In the genomic region with DNA sequence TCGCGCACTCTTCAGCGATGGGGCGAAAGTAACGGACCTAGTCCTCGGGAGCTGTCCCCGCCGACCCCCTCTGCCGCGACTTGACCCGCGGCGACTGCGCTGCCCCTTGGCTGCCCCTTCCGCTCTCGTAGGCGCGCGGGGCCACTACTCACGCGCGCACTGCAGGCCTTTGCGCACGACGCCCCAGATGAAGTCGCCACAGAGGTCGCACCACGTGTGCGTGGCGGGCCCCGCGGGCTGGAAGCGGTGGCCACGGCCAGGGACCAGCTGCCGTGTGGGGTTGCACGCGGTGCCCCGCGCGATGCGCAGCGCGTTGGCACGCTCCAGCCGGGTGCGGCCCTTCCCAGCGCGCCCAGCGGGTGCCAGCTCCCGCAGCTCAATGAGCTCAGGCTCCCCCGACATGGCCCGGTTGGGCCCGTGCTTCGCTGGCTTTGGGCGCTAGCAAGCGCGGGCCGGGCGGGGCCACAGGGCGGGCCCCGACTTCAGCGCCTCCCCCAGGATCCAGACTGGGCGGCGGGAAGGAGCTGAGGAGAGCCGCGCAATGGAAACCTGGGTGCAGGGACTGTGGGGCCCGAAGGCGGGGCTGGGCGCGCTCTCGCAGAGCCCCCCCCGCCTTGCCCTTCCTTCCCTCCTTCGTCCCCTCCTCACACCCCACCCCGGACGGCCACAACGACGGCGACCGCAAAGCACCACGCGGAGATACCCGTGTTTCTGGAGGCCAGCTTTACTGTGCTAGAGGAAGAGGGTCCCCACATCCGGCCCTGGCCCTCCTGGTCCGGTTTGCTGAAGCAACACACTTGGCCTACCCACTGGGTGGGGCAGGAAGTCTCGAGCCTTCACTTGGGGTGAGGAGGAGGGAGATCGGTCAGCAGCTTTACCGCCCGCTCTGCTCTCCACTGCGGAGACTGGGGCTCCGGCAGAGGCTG, we compare ENCODE assay signal across 1 cellular context.
TF ChIP-seq lines count a peak whose summit lies in the region.

RASSF1 (minus strand) TSS at position 433 of the 926 bp plus-strand sequence; CDS start at position 402, 31 bp downstream.

TF ChIP-seq in GM12878, 131 proteins besides CTCF, POLR2A, EP300 and RAD21 (continued from another document):
- TF ChIP-seq EED (IDR thresholded peaks at IDR 0.05; ENCODE audit: low read depth), result 0 out of 2 replicates have a peak, but pooled peaks have one; percentile 25
- TF ChIP-seq, protein P1, sequence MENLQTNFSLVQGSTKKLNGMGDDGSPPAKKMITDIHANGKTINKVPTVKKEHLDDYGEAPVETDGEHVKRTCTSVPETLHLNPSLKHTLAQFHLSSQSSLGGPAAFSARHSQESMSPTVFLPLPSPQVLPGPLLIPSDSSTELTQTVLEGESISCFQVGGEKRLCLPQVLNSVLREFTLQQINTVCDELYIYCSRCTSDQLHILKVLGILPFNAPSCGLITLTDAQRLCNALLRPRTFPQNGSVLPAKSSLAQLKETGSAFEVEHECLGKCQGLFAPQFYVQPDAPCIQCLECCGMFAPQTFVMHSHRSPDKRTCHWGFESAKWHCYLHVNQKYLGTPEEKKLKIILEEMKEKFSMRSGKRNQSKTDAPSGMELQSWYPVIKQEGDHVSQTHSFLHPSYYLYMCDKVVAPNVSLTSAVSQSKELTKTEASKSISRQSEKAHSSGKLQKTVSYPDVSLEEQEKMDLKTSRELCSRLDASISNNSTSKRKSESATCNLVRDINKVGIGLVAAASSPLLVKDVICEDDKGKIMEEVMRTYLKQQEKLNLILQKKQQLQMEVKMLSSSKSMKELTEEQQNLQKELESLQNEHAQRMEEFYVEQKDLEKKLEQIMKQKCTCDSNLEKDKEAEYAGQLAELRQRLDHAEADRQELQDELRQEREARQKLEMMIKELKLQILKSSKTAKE (IDR thresholded peaks at IDR 0.05; ENCODE audit: low read depth, poor library complexity, severe bottlenecking), result no peak
- TF ChIP-seq RBBP5 (conservative IDR thresholded peaks at IDR 0.05), result no peak
- TF ChIP-seq USF2 (IDR thresholded peaks at IDR 0.05; ENCODE audit: borderline replicate concordance, low read depth, low read length), result no peak
- no peak for TF ChIP-seq ESRRA (IDR thresholded peaks at IDR 0.05; ENCODE audit: low read length)
- no peak for TF ChIP-seq KAT2A (conservative IDR thresholded peaks at IDR 0.05; ENCODE audit: control insufficient read depth, low read depth, low read length)
- TF ChIP-seq PAX5 (IDR thresholded peaks at IDR 0.05; ENCODE audit: borderline replicate concordance, low read depth, low read length), result peak; percentile 25; the same call in 1 of the 2 replicates
- TF ChIP-seq ZNF274 (IDR thresholded peaks at IDR 0.05; ENCODE audit: insufficient read depth, insufficient read length), result no peak
- TF ChIP-seq BCLAF1 (IDR thresholded peaks at IDR 0.05), result no peak
- no peak for TF ChIP-seq ZNF207 (IDR thresholded peaks at IDR 0.05; ENCODE audit: borderline replicate concordance)
- no peak for TF ChIP-seq TBL1XR1 (IDR thresholded peaks at IDR 0.05; ENCODE audit: low read depth, low read length)
- TF ChIP-seq, protein P2, sequence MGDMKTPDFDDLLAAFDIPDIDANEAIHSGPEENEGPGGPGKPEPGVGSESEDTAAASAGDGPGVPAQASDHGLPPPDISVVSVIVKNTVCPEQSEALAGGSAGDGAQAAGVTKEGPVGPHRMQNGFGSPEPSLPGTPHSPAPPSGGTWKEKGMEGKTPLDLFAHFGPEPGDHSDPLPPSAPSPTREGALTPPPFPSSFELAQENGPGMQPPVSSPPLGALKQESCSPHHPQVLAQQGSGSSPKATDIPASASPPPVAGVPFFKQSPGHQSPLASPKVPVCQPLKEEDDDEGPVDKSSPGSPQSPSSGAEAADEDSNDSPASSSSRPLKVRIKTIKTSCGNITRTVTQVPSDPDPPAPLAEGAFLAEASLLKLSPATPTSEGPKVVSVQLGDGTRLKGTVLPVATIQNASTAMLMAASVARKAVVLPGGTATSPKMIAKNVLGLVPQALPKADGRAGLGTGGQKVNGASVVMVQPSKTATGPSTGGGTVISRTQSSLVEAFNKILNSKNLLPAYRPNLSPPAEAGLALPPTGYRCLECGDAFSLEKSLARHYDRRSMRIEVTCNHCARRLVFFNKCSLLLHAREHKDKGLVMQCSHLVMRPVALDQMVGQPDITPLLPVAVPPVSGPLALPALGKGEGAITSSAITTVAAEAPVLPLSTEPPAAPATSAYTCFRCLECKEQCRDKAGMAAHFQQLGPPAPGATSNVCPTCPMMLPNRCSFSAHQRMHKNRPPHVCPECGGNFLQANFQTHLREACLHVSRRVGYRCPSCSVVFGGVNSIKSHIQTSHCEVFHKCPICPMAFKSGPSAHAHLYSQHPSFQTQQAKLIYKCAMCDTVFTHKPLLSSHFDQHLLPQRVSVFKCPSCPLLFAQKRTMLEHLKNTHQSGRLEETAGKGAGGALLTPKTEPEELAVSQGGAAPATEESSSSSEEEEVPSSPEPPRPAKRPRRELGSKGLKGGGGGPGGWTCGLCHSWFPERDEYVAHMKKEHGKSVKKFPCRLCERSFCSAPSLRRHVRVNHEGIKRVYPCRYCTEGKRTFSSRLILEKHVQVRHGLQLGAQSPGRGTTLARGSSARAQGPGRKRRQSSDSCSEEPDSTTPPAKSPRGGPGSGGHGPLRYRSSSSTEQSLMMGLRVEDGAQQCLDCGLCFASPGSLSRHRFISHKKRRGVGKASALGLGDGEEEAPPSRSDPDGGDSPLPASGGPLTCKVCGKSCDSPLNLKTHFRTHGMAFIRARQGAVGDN (IDR thresholded peaks at IDR 0.05), result peak; percentile 91
- TF ChIP-seq BMI1 (IDR thresholded peaks at IDR 0.05; ENCODE audit: borderline replicate concordance), result no peak
- 0 out of 2 replicates have a peak, but pooled peaks have one; percentile 27 for TF ChIP-seq CHD1 (IDR thresholded peaks at IDR 0.05; ENCODE audit: low read depth, low read length)
- TF ChIP-seq, protein P3, sequence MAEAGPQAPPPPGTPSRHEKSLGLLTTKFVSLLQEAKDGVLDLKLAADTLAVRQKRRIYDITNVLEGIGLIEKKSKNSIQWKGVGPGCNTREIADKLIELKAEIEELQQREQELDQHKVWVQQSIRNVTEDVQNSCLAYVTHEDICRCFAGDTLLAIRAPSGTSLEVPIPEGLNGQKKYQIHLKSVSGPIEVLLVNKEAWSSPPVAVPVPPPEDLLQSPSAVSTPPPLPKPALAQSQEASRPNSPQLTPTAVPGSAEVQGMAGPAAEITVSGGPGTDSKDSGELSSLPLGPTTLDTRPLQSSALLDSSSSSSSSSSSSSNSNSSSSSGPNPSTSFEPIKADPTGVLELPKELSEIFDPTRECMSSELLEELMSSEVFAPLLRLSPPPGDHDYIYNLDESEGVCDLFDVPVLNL (IDR thresholded peaks at IDR 0.05; ENCODE audit: low read depth, low read length), result no peak
- TF ChIP-seq MLLT1 (IDR thresholded peaks at IDR 0.05), result peak; percentile 99
- TF ChIP-seq SUPT20H (IDR thresholded peaks at IDR 0.05; ENCODE audit: borderline replicate concordance, control insufficient read depth, low read depth, low read length), result no peak
- TF ChIP-seq POLR2AphosphoS2 (IDR thresholded peaks at IDR 0.05; ENCODE audit: low read depth, low read length), result no peak
- TF ChIP-seq PML (IDR thresholded peaks at IDR 0.05; ENCODE audit: low read length), result no peak
- TF ChIP-seq PAX8 (IDR thresholded peaks at IDR 0.05), result no peak
- TF ChIP-seq NR2C1 (IDR thresholded peaks at IDR 0.05), result no peak
- peak in 1 of 2 experiments; percentile 24; a peak in 1 of 4 replicates for TF ChIP-seq IKZF2 (IDR thresholded peaks at IDR 0.05)
- no peak for TF ChIP-seq E2F8 (IDR thresholded peaks at IDR 0.05; ENCODE audit: low read depth, partially characterized antibody)
